6 cellular contexts compared by ENCODE assay signal in genomic region chr7:12967322-12967721, GRCh38.
"Had no signal": no experiment of that assay in that cellular context is flagged by ENCODE, and none has a peak within 500 bp of the region (broad histone marks: within the 10 kb centered on the region; RNA-seq: fewer than 3 reads in every experiment).

No MANE protein-coding gene starts in this region.

- H3K27ac ChIP-seq: HL-60, KMS-11 had no signal

- H3K4me3 ChIP-seq: GM23338, HAP-1 had no signal

- H3K4me2 ChIP-seq: GM23338, KMS-11 had no signal

- H3K36me3 ChIP-seq: HAP-1 had no signal

- H3K9ac ChIP-seq: KMS-11 had no signal

- ATAC-seq: GM23338 had no signal

- DNase-seq: H7, Karpas-422 had no signal

- H2AFZ ChIP-seq: GM23338 had no signal

- H3K9me3 ChIP-seq: HAP-1 had no signal
